ENCODE assay signal across 1 cellular context in genomic region chr1:181469829-181470228, GRCh38.
A peak's percentile ranks its signal among the peaks of the same experiment; 100 is the strongest.
TF ChIP-seq lines count a peak whose summit lies in the region.

No MANE protein-coding gene starts in this region.

TF ChIP-seq in A549, 52 proteins besides CTCF, POLR2A, EP300 and RAD21 (continued from another document):
- TF ChIP-seq NPAS2 (CRISPR knock-in tag; IDR thresholded peaks at IDR 0.05; ENCODE audit: borderline replicate concordance) (no peak), RCOR1 (IDR thresholded peaks at IDR 0.05; ENCODE audit: low read depth, low read length) (no peak), FOSL2 (IDR thresholded peaks at IDR 0.05) (peak; percentile 69), FOSL2 (CRISPR knock-in tag; IDR thresholded peaks at IDR 0.05) (peak; percentile 62)
